Comparison of ENCODE assay signal across 14 cellular contexts in the genomic region with DNA sequence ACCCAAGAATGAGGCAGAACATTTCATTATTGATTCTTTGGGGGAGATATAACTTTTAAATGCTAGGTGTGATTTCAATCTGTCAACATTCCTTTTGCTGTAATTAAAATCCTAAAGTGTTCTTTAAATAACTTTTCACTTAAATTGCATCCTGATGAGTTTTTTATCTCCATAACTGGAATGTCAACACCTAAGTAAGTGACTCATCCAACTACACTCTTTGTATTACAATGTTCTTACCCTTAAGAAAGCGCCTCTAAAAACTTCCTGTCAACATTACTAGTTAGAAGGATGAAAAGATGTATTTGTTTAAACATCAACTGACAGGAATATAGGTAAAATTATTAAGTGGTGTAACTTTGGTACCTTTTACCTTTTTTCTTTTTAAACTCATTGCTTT.
DNase-seq lines count a peak whose midpoint lies in the region; ATAC-seq, FAIRE-seq and TF ChIP-seq lines count a peak whose summit lies in the region.
"Had no signal": no experiment of that assay in that cellular context is flagged by ENCODE, and none has a peak within 500 bp of the region (broad histone marks: within the 10 kb centered on the region; RNA-seq: fewer than 3 reads in every experiment).

No MANE protein-coding gene starts in this region.

- ATAC-seq in GM21619 (IDR thresholded peaks at IDR 0.05; ENCODE audit: unreplicated experiment), result no peak
- ATAC-seq: A549; CD8-positive, alpha-beta T cell had no signal

- FAIRE-seq in bronchial epithelial cell (lab: Jason Lieb, UNC), result no peak
- FAIRE-seq in GM12891 (lab: Jason Lieb, UNC), result no peak
- FAIRE-seq: A549, GM12892 had no signal

- DNase-seq in NCI-H146 (lab: John Stamatoyannopoulos, UW), result peak; percentile 36
- DNase-seq in bronchial epithelial cell (ENCODE audit: low read depth), result peak; percentile 19
- DNase-seq in iris pigment epithelial cell (ENCODE audit: low read depth), result peak; percentile 1
- no peak for DNase-seq in sigmoid colon
- DNase-seq in GM12891 (ENCODE audit: insufficient read length, low spot score), result no peak
- DNase-seq in D341Med (ENCODE audit: low spot score), result no peak
- DNase-seq: CD8-positive, alpha-beta T cell; COR-L47; GOT3; H9; KG1 had no signal

- H3K4me1 ChIP-seq in sigmoid colon, result no peaks in the 10 kb centered on the region
- H3K4me1 ChIP-seq: A549 had no signal

- H3K27me3 ChIP-seq in bronchial epithelial cell (ENCODE audit: control insufficient read depth, insufficient read depth, low read length), result no peaks in the 10 kb centered on the region
- no peaks in the 10 kb centered on the region for H3K27me3 ChIP-seq in sigmoid colon

- H3K36me3 ChIP-seq in bronchial epithelial cell (ENCODE audit: control insufficient read depth, insufficient read depth, low read length) (no peaks in the 10 kb centered on the region), sigmoid colon (no peaks in the 10 kb centered on the region)

- TF ChIP-seq EP300 in sigmoid colon (IDR thresholded peaks at IDR 0.05), result no peak

- intact Hi-C loops in sigmoid colon (cut with DNase I), result no loop called here

- WGBS in sigmoid colon, 2 donors, result 17 to 65% methylated on average over 1 of the region's 1 CpG

- TF ChIP-seq POLR2A in sigmoid colon (IDR thresholded peaks at IDR 0.05) (no peak), GM12891 (IDR thresholded peaks at IDR 0.05; ENCODE audit: low read depth, low read length) (no peak)

- H3K27ac ChIP-seq in sigmoid colon, result no peak overlapping the region
- H3K27ac ChIP-seq: A549 had no signal

- H3K9me3 ChIP-seq in sigmoid colon, result peaks cover 0 to 2% (median 0%) of the 10 kb centered on the region in 4 donors
- H3K9me3 ChIP-seq: A549 had no signal

- H3K4me3 ChIP-seq in bronchial epithelial cell (ENCODE audit: low read depth, low read length) (no peak overlapping the region), sigmoid colon (no peak overlapping the region)
- H3K4me3 ChIP-seq: A549 had no signal

- TF ChIP-seq CTCF in bronchial epithelial cell (IDR thresholded peaks at IDR 0.05; ENCODE audit: insufficient read depth, low read length, severe bottlenecking) (no peak), sigmoid colon (IDR thresholded peaks at IDR 0.05) (no peak)

TF ChIP-seq in GM12891, 5 proteins besides CTCF, POLR2A, EP300 and RAD21:
- TF ChIP-seq POLR2AphosphoS5 (IDR thresholded peaks at IDR 0.05; ENCODE audit: low read depth, low read length), result no peak

Comparison
In these comparisons a context has a peak if more than half of its experiments do, and no peak if none do; other contexts are left out.
1. DNase-seq: peak in NCI-H146 (single experiment), bronchial epithelial cell (single experiment) and iris pigment epithelial cell (single experiment); none in sigmoid colon (single experiment), GM12891 (single experiment) and D341Med (single experiment).